ENCODE assay signal across 16 cellular contexts in the genomic region with DNA sequence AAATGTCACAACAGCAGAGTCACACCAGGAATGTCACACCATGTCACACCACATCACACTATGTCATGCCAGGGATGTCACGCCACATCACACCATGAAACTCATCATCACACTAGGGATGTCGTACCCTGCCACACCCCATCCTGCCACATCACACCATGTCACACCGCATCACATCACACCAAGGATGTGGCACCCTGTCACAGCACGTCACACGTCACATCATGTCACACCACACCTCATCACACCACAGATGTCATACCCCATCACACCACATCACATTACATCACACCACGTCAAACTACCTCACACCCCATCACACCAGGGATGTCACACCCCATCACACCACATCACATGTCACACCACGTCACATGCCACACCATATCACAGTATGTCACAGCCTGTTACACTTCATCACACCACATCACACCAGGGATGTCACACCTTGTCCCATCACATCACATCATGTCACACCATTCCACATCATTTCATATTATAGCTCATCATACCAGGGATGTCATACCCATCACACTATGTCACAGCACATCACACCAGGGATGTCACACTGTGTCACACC.
DNase-seq lines count a peak whose midpoint lies in the region; ATAC-seq and TF ChIP-seq lines count a peak whose summit lies in the region.
"Had no signal": no experiment of that assay in that cellular context is flagged by ENCODE, and none has a peak within 500 bp of the region (broad histone marks: within the 10 kb centered on the region; RNA-seq: fewer than 3 reads in every experiment).

No MANE protein-coding gene starts in this region.

- H2BK120ac ChIP-seq in mesendoderm (ENCODE audit: low read depth, low read length) = no peak overlapping the region

- H3K4me1 ChIP-seq in HEK293 (ENCODE audit: control insufficient read depth, insufficient read depth, low read length) (no peaks in the 10 kb centered on the region), mesendoderm (ENCODE audit: control insufficient read depth, low read depth, low read length) (no peaks in the 10 kb centered on the region)
- H3K4me1 ChIP-seq: Caco-2 had no signal

- DNase-seq in Ammon's horn (ENCODE audit: low spot score) (peak; percentile 37), ecto neural progenitor cell (ENCODE audit: low spot score) (peak; percentile 40), mesendoderm (no peak), inferior parietal cortex (ENCODE audit: extremely low spot score) (no peak), MG63 (no peak)
- DNase-seq: Caco-2; EL; mammary epithelial cell; NCI-H748 treated with DMSO at 0.1 percent for 48 hours; PC-3; stimulated activated CD4-positive, alpha-beta T cell treated with anti-CD3 and anti-CD28 coated beads, Interleukin-15, amount 100 ng/mL, for 24 hours; substantia nigra had no signal

- H3K27ac ChIP-seq in HEK293 (ENCODE audit: extremely low read depth, low read depth, low read length) (no peak overlapping the region), mesendoderm (ENCODE audit: low read depth, low read length) (no peak overlapping the region)

- no peak for TF ChIP-seq CTCF in HEK293 (tag by site-specific recombination; IDR thresholded peaks at IDR 0.05)

- ATAC-seq in HG03095 (IDR thresholded peaks at IDR 0.05; ENCODE audit: unreplicated experiment) (no peak), HG03442 (IDR thresholded peaks at IDR 0.05; ENCODE audit: unreplicated experiment) (no peak)
- ATAC-seq: activated T-helper 17 cell treated with anti-CD3 and anti-CD28 coated beads, Interleukin-2, amount 50 U/mL, for 72 hours; PC-3 had no signal

- no peak overlapping the region for H3K9ac ChIP-seq in mesendoderm (ENCODE audit: low read length)

- H2BK5ac ChIP-seq in mesendoderm (ENCODE audit: low read length) = no peak overlapping the region

- no peak overlapping the region for H4K5ac ChIP-seq in mesendoderm (ENCODE audit: low read length)

- H3K36me3 ChIP-seq in HEK293 (ENCODE audit: control insufficient read depth in 2 of 2, insufficient read depth in 1 of 2, low read length in 2 of 2) (no peaks in the 10 kb centered on the region), mesendoderm (ENCODE audit: control insufficient read depth, insufficient read depth, low read length) (no peaks in the 10 kb centered on the region), MG63 (no peaks in the 10 kb centered on the region)

- no peaks in the 10 kb centered on the region for H3K79me2 ChIP-seq in mesendoderm (ENCODE audit: control insufficient read depth, insufficient read depth, low read length)

- CTCF ChIA-PET in HEK293 (lab: Yijun Ruan, JAX) = no interaction called here

- H3K9me3 ChIP-seq in HEK293 (ENCODE audit: control insufficient read depth, insufficient read depth, low read depth, low read length) = no peaks in the 10 kb centered on the region
- no peaks in the 10 kb centered on the region for H3K9me3 ChIP-seq in MG63
- H3K9me3 ChIP-seq: Caco-2 had no signal

- H3K79me1 ChIP-seq in mesendoderm (ENCODE audit: low read length) = no peaks in the 10 kb centered on the region

- H2BK15ac ChIP-seq in mesendoderm (replicated peaks; ENCODE audit: low read depth) = no peak overlapping the region

- 100% methylated on average over 3 of the region's 7 CpGs for WGBS in mesendoderm (ENCODE audit: extremely low coverage, insufficient coverage, low lambda C conversion rate)

- no peak overlapping the region for H3K23ac ChIP-seq in mesendoderm (ENCODE audit: low read length)

- H3K4me3 ChIP-seq in HEK293 (ENCODE audit: low read depth, low read length) (no peak overlapping the region), mesendoderm (ENCODE audit: low read length) (peak overlapping the region; percentile 22), MG63 (no peak overlapping the region)

- no peak overlapping the region for H3K4ac ChIP-seq in mesendoderm (ENCODE audit: low read depth, low read length)

- no peak overlapping the region for H3K4me2 ChIP-seq in mesendoderm (ENCODE audit: low read length)

- H3K56ac ChIP-seq in mesendoderm (ENCODE audit: low read length) = no peak overlapping the region

- H3K27me3 ChIP-seq in mesendoderm (ENCODE audit: insufficient read depth, low read length, poor library complexity) (no peaks in the 10 kb centered on the region), MG63 (no peaks in the 10 kb centered on the region)

- no peak overlapping the region for H3K18ac ChIP-seq in mesendoderm (ENCODE audit: low read length)

- H2AK5ac ChIP-seq in mesendoderm (ENCODE audit: low read length) = no peak overlapping the region

- H4K8ac ChIP-seq in mesendoderm (ENCODE audit: low read depth, low read length) = no peak overlapping the region

- POLR2A ChIA-PET in HEK293 (lab: Yijun Ruan, JAX) = no interaction called here

TF ChIP-seq in HEK293, 187 proteins besides CTCF, POLR2A, EP300 and RAD21 (continues in another document):
- TF ChIP-seq, protein P1, sequence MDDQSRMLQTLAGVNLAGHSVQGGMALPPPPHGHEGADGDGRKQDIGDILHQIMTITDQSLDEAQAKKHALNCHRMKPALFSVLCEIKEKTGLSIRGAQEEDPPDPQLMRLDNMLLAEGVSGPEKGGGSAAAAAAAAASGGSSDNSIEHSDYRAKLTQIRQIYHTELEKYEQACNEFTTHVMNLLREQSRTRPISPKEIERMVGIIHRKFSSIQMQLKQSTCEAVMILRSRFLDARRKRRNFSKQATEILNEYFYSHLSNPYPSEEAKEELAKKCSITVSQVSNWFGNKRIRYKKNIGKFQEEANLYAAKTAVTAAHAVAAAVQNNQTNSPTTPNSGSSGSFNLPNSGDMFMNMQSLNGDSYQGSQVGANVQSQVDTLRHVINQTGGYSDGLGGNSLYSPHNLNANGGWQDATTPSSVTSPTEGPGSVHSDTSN (CRISPR knock-in tag; IDR thresholded peaks at IDR 0.05) = no peak
- TF ChIP-seq ZNF768 (tag by site-specific recombination; IDR thresholded peaks at IDR 0.05) (no peak), ZNF658 (tag by site-specific recombination; IDR thresholded peaks at IDR 0.05) (no peak), ZNF776 (tag by site-specific recombination; IDR thresholded peaks at IDR 0.05; ENCODE audit: borderline replicate concordance) (peak; percentile 48; the same call in 1 of the 2 replicates), ZNF155 (tag by site-specific recombination; IDR thresholded peaks at IDR 0.05) (no peak), ZNF837 (tag by site-specific recombination; IDR thresholded peaks at IDR 0.05) (0 out of 2 replicates have a peak, but pooled peaks have one; percentile 38), ZNF350 (tag by site-specific recombination; IDR thresholded peaks at IDR 0.05) (no peak), ZNF341 (tag by site-specific recombination; IDR thresholded peaks at IDR 0.05; ENCODE audit: low read depth) (no peak), ZBTB21 (tag by site-specific recombination; IDR thresholded peaks at IDR 0.05) (0 out of 2 replicates have a peak, but pooled peaks have one; percentile 39), ZNF10 (tag by site-specific recombination; IDR thresholded peaks at IDR 0.05) (no peak), PRDM6 (tag by site-specific recombination; IDR thresholded peaks at IDR 0.05) (no peak), KLF9 (tag by site-specific recombination; IDR thresholded peaks at IDR 0.05; ENCODE audit: low read depth) (0 out of 2 replicates have a peak, but pooled peaks have one; percentile 20), ZNF335 (tag by site-specific recombination; conservative IDR thresholded peaks at IDR 0.05) (no peak), YY1 (tag by site-specific recombination; IDR thresholded peaks at IDR 0.05) (no peak), ZNF488 (tag by site-specific recombination; IDR thresholded peaks at IDR 0.05) (no peak), ZNF791 (tag by site-specific recombination; IDR thresholded peaks at IDR 0.05) (no peak), ZNF423 (tag by site-specific recombination; IDR thresholded peaks at IDR 0.05) (no peak)
- TF ChIP-seq, protein P2, sequence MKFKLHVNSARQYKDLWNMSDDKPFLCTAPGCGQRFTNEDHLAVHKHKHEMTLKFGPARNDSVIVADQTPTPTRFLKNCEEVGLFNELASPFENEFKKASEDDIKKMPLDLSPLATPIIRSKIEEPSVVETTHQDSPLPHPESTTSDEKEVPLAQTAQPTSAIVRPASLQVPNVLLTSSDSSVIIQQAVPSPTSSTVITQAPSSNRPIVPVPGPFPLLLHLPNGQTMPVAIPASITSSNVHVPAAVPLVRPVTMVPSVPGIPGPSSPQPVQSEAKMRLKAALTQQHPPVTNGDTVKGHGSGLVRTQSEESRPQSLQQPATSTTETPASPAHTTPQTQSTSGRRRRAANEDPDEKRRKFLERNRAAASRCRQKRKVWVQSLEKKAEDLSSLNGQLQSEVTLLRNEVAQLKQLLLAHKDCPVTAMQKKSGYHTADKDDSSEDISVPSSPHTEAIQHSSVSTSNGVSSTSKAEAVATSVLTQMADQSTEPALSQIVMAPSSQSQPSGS (tag by site-specific recombination; IDR thresholded peaks at IDR 0.05; ENCODE audit: low read depth) = peak; percentile 52; the same call in 1 of the 2 replicates

Comparison
In these comparisons a context has a peak if more than half of its experiments do, and no peak if none do; other contexts are left out.
1. DNase-seq: peak in Ammon's horn (single experiment) and ecto neural progenitor cell (single experiment); none in mesendoderm (single experiment), inferior parietal cortex (single experiment) and MG63 (single experiment).